10 cellular contexts compared by ENCODE assay signal in the genomic region with DNA sequence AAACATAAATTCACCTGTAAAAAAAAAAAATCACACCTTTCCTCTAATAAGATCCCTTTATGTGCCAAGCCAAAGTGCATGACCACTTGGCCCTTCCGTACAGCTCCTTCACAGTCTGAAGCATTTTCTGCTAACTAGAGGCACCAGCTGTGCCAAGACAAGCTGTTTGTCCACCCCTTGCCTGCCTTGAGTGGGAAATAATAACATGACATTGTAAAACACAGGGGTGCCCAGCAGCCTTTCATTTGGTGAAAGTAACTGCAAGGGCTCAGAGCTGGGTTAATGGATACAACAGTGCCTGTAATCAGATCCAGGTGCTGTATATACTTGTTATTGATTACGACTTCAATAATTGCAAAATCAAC. TPM values are rescaled to one million over a fixed set of nuclear protein-coding genes. Genes with fewer than 3 reads are reported as not detected.
DNase-seq lines count a peak whose midpoint lies in the region; ATAC-seq, FAIRE-seq and TF ChIP-seq lines count a peak whose summit lies in the region.
"Had no signal": no experiment of that assay in that cellular context is flagged by ENCODE, and none has a peak within 500 bp of the region (broad histone marks: within the 10 kb centered on the region; RNA-seq: fewer than 3 reads in every experiment).

No MANE protein-coding gene starts in this region.

- peaks cover 23% of the 10 kb centered on the region for H3K36me3 Mint-ChIP-seq in CD8-positive, alpha-beta T cell
- H3K36me3 Mint-ChIP-seq in activated CD8-positive, alpha-beta T cell treated with anti-CD3 and anti-CD28 coated beads, Interleukin-2, amount 10 ng/mL, durations not matched to agents 7 days and 5 days (ENCODE audit: low read depth): peaks cover 17% of the 10 kb centered on the region

- no peaks in the 10 kb centered on the region for H3K9me3 ChIP-seq in CD8-positive, alpha-beta T cell (ENCODE audit: low read length)
- H3K9me3 ChIP-seq in WERI-Rb-1 (ENCODE audit: severe bottlenecking): no peaks in the 10 kb centered on the region

- peak overlapping the region; percentile 38 for H3K4me3 ChIP-seq in CD8-positive, alpha-beta T cell (ENCODE audit: low read depth, low read length)
- no peak overlapping the region for H3K4me3 ChIP-seq in WERI-Rb-1 (ENCODE audit: low read depth, low read length)

- H3K9me3 Mint-ChIP-seq in CD8-positive, alpha-beta T cell: peaks cover 8% of the 10 kb centered on the region
- H3K9me3 Mint-ChIP-seq in activated CD8-positive, alpha-beta T cell treated with anti-CD3 and anti-CD28 coated beads, Interleukin-2, amount 10 ng/mL, durations not matched to agents 7 days and 5 days (ENCODE audit: insufficient read depth): peaks cover 16% of the 10 kb centered on the region

- H3K4me3 Mint-ChIP-seq in CD8-positive, alpha-beta T cell: peak overlapping the region; percentile 55
- H3K4me3 Mint-ChIP-seq in activated CD8-positive, alpha-beta T cell treated with anti-CD3 and anti-CD28 coated beads, Interleukin-2, amount 10 ng/mL, durations not matched to agents 7 days and 5 days: peak overlapping the region; percentile 58

- H3K27ac ChIP-seq in CD8-positive, alpha-beta T cell (ENCODE audit: low read depth, low read length): peak overlapping the region; percentile 79
- H3K27ac ChIP-seq in WERI-Rb-1: no peak overlapping the region

- H3K27me3 Mint-ChIP-seq in CD8-positive, alpha-beta T cell (ENCODE audit: low read depth): no peaks in the 10 kb centered on the region
- H3K27me3 Mint-ChIP-seq in activated CD8-positive, alpha-beta T cell treated with anti-CD3 and anti-CD28 coated beads, Interleukin-2, amount 10 ng/mL, durations not matched to agents 7 days and 5 days (ENCODE audit: low read depth): peaks cover 3% of the 10 kb centered on the region

- CTCF ChIA-PET in CD8-positive, alpha-beta T cell (lab: Charles Lee): interaction anchor here (0.8 to 2.1 kb wide), 7 partner anchors 8 to 84 kb away, joined by 3 to 9 read pairs (median 3); no protein-coding TSS in a partner anchor
- CTCF ChIA-PET in activated CD8-positive, alpha-beta T cell treated with anti-CD3 and anti-CD28 coated beads, Interleukin-2, amount 10 ng/mL, durations not matched to agents 7 days and 5 days (lab: Charles Lee): interaction anchor here (0.8 to 2.8 kb wide), 12 partner anchors 11 to 113 kb away, joined by 3 to 11 read pairs (median 5); partner anchors contain the start of gene RAB30

- H3K4me1 ChIP-seq in CD8-positive, alpha-beta T cell (ENCODE audit: insufficient read depth, low read length): peaks cover 92% of the 10 kb centered on the region

- no peaks in the 10 kb centered on the region for H3K27me3 ChIP-seq in CD8-positive, alpha-beta T cell (ENCODE audit: insufficient read depth, low read length)
- no peaks in the 10 kb centered on the region for H3K27me3 ChIP-seq in WERI-Rb-1 (ENCODE audit: insufficient read depth, low read depth, severe bottlenecking)

- intact Hi-C loops in CD8-positive, alpha-beta T cell (cut with DNase I, micrococcal nuclease): loop anchor here (1.0 kb wide), 6 partner anchors 9 to 196 kb away; partner anchors contain the start of genes DDIAS (in 2 of the 2) and RAB30 (in 1 of the 2)

- peaks cover 87% of the 10 kb centered on the region for H3K4me1 Mint-ChIP-seq in CD8-positive, alpha-beta T cell (ENCODE audit: low read depth)
- H3K4me1 Mint-ChIP-seq in activated CD8-positive, alpha-beta T cell treated with anti-CD3 and anti-CD28 coated beads, Interleukin-2, amount 10 ng/mL, durations not matched to agents 7 days and 5 days (ENCODE audit: low read depth): peaks cover 62% of the 10 kb centered on the region

- TF ChIP-seq POLR2A in H54 (IDR thresholded peaks at IDR 0.05; ENCODE audit: low read depth, low read length): no peak

- peak in 2 of 7 experiments; percentile 10 to 16 for DNase-seq in CD8-positive, alpha-beta T cell
- DNase-seq in activated CD8-positive, alpha-beta T cell treated with anti-CD3 and anti-CD28 coated beads, Interleukin-2, amount 10 ng/mL, durations not matched to agents 7 days and 5 days: peak; percentile 29
- DNase-seq in putamen (ENCODE audit: low spot score): no peak
- DNase-seq in cerebellar cortex (ENCODE audit: low spot score): no peak
- no peak for DNase-seq in WERI-Rb-1
- no peak for DNase-seq in H54 (ENCODE audit: insufficient read length, low spot score)
- DNase-seq: dermis blood vessel endothelial cell had no signal

- ATAC-seq in CD8-positive, alpha-beta T cell: no peak
- ATAC-seq in GM19035 (IDR thresholded peaks at IDR 0.05; ENCODE audit: unreplicated experiment) (peak; percentile 21), HG03135 (IDR thresholded peaks at IDR 0.05; ENCODE audit: unreplicated experiment) (peak; percentile 20)
- no peak for ATAC-seq in activated CD8-positive, alpha-beta T cell treated with anti-CD3 and anti-CD28 coated beads, Interleukin-2, amount 10 ng/mL, durations not matched to agents 7 days and 5 days
- ATAC-seq: sciatic nerve had no signal

- POLR2A ChIA-PET in CD8-positive, alpha-beta T cell (lab: Charles Lee): interaction anchor here (0.6 to 4.1 kb wide), 14 partner anchors 11 to 286 kb away, joined by 3 to 24 read pairs (median 4); partner anchors contain the start of genes DDIAS, PCF11 and PRCP
- POLR2A ChIA-PET in activated CD8-positive, alpha-beta T cell treated with anti-CD3 and anti-CD28 coated beads, Interleukin-2, amount 10 ng/mL, durations not matched to agents 7 days and 5 days (lab: Charles Lee): interaction anchor here (0.9 to 2.6 kb wide), 6 partner anchors 18 to 198 kb away, joined by 3 to 6 read pairs (median 4); partner anchors contain the start of genes DDIAS, PCF11 and RAB30

- TF ChIP-seq CTCF in CD8-positive, alpha-beta T cell (IDR thresholded peaks at IDR 0.05): no peak
- TF ChIP-seq CTCF in WERI-Rb-1 (IDR thresholded peaks at IDR 0.05; ENCODE audit: low read depth, low read length): no peak

- no peak for FAIRE-seq in H54 (lab: Jason Lieb, UNC)

- H3K27ac Mint-ChIP-seq in CD8-positive, alpha-beta T cell: peak overlapping the region; percentile 98
- H3K27ac Mint-ChIP-seq in activated CD8-positive, alpha-beta T cell treated with anti-CD3 and anti-CD28 coated beads, Interleukin-2, amount 10 ng/mL, durations not matched to agents 7 days and 5 days: peak overlapping the region; percentile 85

- H3K36me3 ChIP-seq in CD8-positive, alpha-beta T cell (ENCODE audit: insufficient read depth, low read length): no peaks in the 10 kb centered on the region
- no peaks in the 10 kb centered on the region for H3K36me3 ChIP-seq in WERI-Rb-1

RNA-seq across cellular contexts. Expression of gene DDIAS, which starts 59.2 kb away (rescaled TPM):
- 1 to 10 TPM; 1.5 to 2.3 TPM for total RNA-seq in CD8-positive, alpha-beta T cell
- total RNA-seq in activated CD8-positive, alpha-beta T cell treated with anti-CD3 and anti-CD28 coated beads, Interleukin-2, amount 10 ng/mL, durations not matched to agents 7 days and 5 days: 10 to 100 TPM; 16.8 to 18.6 TPM

Comparison
In these comparisons a context has a peak if more than half of its experiments do, and no peak if none do; other contexts are left out.
1. ATAC-seq: peak in GM19035 (single experiment) and HG03135 (single experiment); none in CD8-positive, alpha-beta T cell (single experiment) and activated CD8-positive, alpha-beta T cell treated with anti-CD3 and anti-CD28 coated beads, Interleukin-2, amount 10 ng/mL, durations not matched to agents 7 days and 5 days (single experiment).
2. RNA of gene DDIAS, which starts 59.2 kb away (total RNA-seq): 16.8 to 18.6 TPM in activated CD8-positive, alpha-beta T cell treated with anti-CD3 and anti-CD28 coated beads, Interleukin-2, amount 10 ng/mL, durations not matched to agents 7 days and 5 days; 1.5 to 2.3 TPM in CD8-positive, alpha-beta T cell; every median in the first group is over 4 times any median in the second.